ENCODE assay signal across 2 cellular contexts in genomic region chr1:116842654-116843053, GRCh38.
TF ChIP-seq lines count a peak whose summit lies in the region.

No MANE protein-coding gene starts in this region.

TF ChIP-seq in IMR-90, 13 proteins besides CTCF, POLR2A, EP300 and RAD21 (continued from another document):
- TF ChIP-seq, protein P1, sequence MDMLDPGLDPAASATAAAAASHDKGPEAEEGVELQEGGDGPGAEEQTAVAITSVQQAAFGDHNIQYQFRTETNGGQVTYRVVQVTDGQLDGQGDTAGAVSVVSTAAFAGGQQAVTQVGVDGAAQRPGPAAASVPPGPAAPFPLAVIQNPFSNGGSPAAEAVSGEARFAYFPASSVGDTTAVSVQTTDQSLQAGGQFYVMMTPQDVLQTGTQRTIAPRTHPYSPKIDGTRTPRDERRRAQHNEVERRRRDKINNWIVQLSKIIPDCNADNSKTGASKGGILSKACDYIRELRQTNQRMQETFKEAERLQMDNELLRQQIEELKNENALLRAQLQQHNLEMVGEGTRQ (IDR thresholded peaks at IDR 0.05; ENCODE audit: low read depth, low read length), result no peak
- no peak for TF ChIP-seq CEBPB (IDR thresholded peaks at IDR 0.05; ENCODE audit: low read depth, low read length)
- no peak for TF ChIP-seq ELK1 (IDR thresholded peaks at IDR 0.05; ENCODE audit: borderline replicate concordance, low read depth, low read length)
- no peak for TF ChIP-seq MXI1 (IDR thresholded peaks at IDR 0.05; ENCODE audit: borderline replicate concordance, low read depth, low read length)
- no peak for TF ChIP-seq RCOR1 (IDR thresholded peaks at IDR 0.05; ENCODE audit: insufficient replicate concordance, low read length)
- TF ChIP-seq MAZ (IDR thresholded peaks at IDR 0.05; ENCODE audit: borderline replicate concordance, low read depth, low read length), result no peak
- TF ChIP-seq NFE2L2 (IDR thresholded peaks at IDR 0.05; ENCODE audit: low read depth, low read length), result no peak
- no peak for TF ChIP-seq FOS (IDR thresholded peaks at IDR 0.05; ENCODE audit: low read depth, low read length)
- no peak for TF ChIP-seq BHLHE40 (IDR thresholded peaks at IDR 0.05; ENCODE audit: low read depth, low read length)
- no peak for TF ChIP-seq RFX5 (IDR thresholded peaks at IDR 0.05; ENCODE audit: low read depth, low read length)

TF ChIP-seq in HepG2, 621 proteins besides CTCF, POLR2A, EP300 and RAD21 (continued from another document):
- TF ChIP-seq TFE3 (CRISPR knock-in tag; IDR thresholded peaks at IDR 0.05) (no peak), ONECUT2 (CRISPR knock-in tag; IDR thresholded peaks at IDR 0.05) (no peak), SALL2 (CRISPR knock-in tag; IDR thresholded peaks at IDR 0.05) (no peak), STAG1 (CRISPR knock-in tag; IDR thresholded peaks at IDR 0.05) (peak; percentile 40), TMF1 (CRISPR knock-in tag; IDR thresholded peaks at IDR 0.05; ENCODE audit: low read depth) (no peak), ZNF883 (CRISPR knock-in tag; IDR thresholded peaks at IDR 0.05; ENCODE audit: not compliant biosample characterization) (no peak), HMGXB3 (CRISPR knock-in tag; IDR thresholded peaks at IDR 0.05; ENCODE audit: borderline replicate concordance) (no peak), SMC3 (IDR thresholded peaks at IDR 0.05; ENCODE audit: low read length) (peak; percentile 32; the same call in 1 of the 2 replicates), RFX5 (IDR thresholded peaks at IDR 0.05; ENCODE audit: low read depth, low read length) (peak; percentile 55; the same call in 1 of the 2 replicates), ARID2 (CRISPR knock-in tag; IDR thresholded peaks at IDR 0.05; ENCODE audit: borderline replicate concordance) (no peak), ZMYM3 (CRISPR knock-in tag; IDR thresholded peaks at IDR 0.05) (no peak), ZFP41 (CRISPR knock-in tag; IDR thresholded peaks at IDR 0.05; ENCODE audit: borderline replicate concordance) (no peak), HOXA7 (CRISPR knock-in tag; IDR thresholded peaks at IDR 0.05) (no peak), CREBL2 (CRISPR knock-in tag; IDR thresholded peaks at IDR 0.05; ENCODE audit: borderline replicate concordance) (no peak), ZNF564 (CRISPR knock-in tag; IDR thresholded peaks at IDR 0.05) (no peak), ZSCAN30 (CRISPR knock-in tag; IDR thresholded peaks at IDR 0.05) (no peak), NCOA2 (CRISPR knock-in tag; IDR thresholded peaks at IDR 0.05) (no peak), NFE2L2 (IDR thresholded peaks at IDR 0.05; ENCODE audit: low read length) (no peak), HNF1A (IDR thresholded peaks at IDR 0.05; ENCODE audit: low read depth) (no peak), HNF1A (CRISPR knock-in tag; IDR thresholded peaks at IDR 0.05; ENCODE audit: borderline replicate concordance) (no peak), ZSCAN5A (CRISPR knock-in tag; IDR thresholded peaks at IDR 0.05; ENCODE audit: borderline replicate concordance) (no peak), ETV5 (CRISPR knock-in tag; IDR thresholded peaks at IDR 0.05; ENCODE audit: borderline replicate concordance) (no peak), DNMT1 (CRISPR knock-in tag; IDR thresholded peaks at IDR 0.05) (no peak), AGO2 (optimal IDR thresholded peaks at IDR 0.05; ENCODE audit: low read depth, low read length) (no peak), TEAD3 (CRISPR knock-in tag; optimal IDR thresholded peaks at IDR 0.05; ENCODE audit: borderline replicate concordance) (peak; percentile 90), MED8 (CRISPR knock-in tag; IDR thresholded peaks at IDR 0.05; ENCODE audit: insufficient replicate concordance) (no peak), FOXP4 (CRISPR knock-in tag; IDR thresholded peaks at IDR 0.05) (no peak), TFAP4 (IDR thresholded peaks at IDR 0.05; ENCODE audit: borderline replicate concordance, low read depth) (peak; percentile 60; the same call in 1 of the 2 replicates), THAP11 (CRISPR knock-in tag; IDR thresholded peaks at IDR 0.05) (no peak), MED1 (CRISPR knock-in tag; IDR thresholded peaks at IDR 0.05) (no peak)
- TF ChIP-seq, protein P2, sequence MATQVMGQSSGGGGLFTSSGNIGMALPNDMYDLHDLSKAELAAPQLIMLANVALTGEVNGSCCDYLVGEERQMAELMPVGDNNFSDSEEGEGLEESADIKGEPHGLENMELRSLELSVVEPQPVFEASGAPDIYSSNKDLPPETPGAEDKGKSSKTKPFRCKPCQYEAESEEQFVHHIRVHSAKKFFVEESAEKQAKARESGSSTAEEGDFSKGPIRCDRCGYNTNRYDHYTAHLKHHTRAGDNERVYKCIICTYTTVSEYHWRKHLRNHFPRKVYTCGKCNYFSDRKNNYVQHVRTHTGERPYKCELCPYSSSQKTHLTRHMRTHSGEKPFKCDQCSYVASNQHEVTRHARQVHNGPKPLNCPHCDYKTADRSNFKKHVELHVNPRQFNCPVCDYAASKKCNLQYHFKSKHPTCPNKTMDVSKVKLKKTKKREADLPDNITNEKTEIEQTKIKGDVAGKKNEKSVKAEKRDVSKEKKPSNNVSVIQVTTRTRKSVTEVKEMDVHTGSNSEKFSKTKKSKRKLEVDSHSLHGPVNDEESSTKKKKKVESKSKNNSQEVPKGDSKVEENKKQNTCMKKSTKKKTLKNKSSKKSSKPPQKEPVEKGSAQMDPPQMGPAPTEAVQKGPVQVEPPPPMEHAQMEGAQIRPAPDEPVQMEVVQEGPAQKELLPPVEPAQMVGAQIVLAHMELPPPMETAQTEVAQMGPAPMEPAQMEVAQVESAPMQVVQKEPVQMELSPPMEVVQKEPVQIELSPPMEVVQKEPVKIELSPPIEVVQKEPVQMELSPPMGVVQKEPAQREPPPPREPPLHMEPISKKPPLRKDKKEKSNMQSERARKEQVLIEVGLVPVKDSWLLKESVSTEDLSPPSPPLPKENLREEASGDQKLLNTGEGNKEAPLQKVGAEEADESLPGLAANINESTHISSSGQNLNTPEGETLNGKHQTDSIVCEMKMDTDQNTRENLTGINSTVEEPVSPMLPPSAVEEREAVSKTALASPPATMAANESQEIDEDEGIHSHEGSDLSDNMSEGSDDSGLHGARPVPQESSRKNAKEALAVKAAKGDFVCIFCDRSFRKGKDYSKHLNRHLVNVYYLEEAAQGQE (IDR thresholded peaks at IDR 0.05; ENCODE audit: borderline replicate concordance in 1 of 2, low read depth in 1 of 2, low read length in 2 of 2), result no peak
- TF ChIP-seq, protein P3, sequence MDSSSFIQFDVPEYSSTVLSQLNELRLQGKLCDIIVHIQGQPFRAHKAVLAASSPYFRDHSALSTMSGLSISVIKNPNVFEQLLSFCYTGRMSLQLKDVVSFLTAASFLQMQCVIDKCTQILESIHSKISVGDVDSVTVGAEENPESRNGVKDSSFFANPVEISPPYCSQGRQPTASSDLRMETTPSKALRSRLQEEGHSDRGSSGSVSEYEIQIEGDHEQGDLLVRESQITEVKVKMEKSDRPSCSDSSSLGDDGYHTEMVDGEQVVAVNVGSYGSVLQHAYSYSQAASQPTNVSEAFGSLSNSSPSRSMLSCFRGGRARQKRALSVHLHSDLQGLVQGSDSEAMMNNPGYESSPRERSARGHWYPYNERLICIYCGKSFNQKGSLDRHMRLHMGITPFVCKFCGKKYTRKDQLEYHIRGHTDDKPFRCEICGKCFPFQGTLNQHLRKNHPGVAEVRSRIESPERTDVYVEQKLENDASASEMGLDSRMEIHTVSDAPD (CRISPR knock-in tag; IDR thresholded peaks at IDR 0.05), result no peak
TF ChIP-seq in HepG2: peak in this region for 5.
